Comparison of ENCODE assay signal across 8 cellular contexts in the genomic region with DNA sequence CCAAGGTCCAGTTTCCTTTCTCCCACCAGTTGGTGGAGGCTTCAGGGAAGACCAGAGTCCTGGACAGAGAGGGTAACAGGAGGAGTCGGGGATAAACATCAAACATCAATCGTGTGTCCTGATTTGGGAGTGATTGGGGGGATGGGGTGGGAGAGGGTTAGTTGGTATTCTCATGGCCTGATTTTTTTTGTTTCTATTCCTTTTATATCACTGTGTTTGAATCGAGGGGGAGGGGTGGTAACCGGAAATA.
DNase-seq lines count a peak whose midpoint lies in the region; ATAC-seq and TF ChIP-seq lines count a peak whose summit lies in the region.

No MANE protein-coding gene starts in this region.

- H3K4me3 Mint-ChIP-seq in central memory CD8-positive, alpha-beta T cell, result peak overlapping the region; percentile 99
- peak overlapping the region; percentile 99 to 100 (median 100) for H3K4me3 Mint-ChIP-seq in nephron

- peak overlapping the region; percentile 57 for H3K27ac Mint-ChIP-seq in central memory CD8-positive, alpha-beta T cell (ENCODE audit: low read depth)
- H3K27ac Mint-ChIP-seq in nephron, result peak overlapping the region; percentile 92 to 99 (median 97)

- H3K4me1 Mint-ChIP-seq in central memory CD8-positive, alpha-beta T cell, result peaks cover 73% of the 10 kb centered on the region
- peaks cover 62% of the 10 kb centered on the region for H3K4me1 Mint-ChIP-seq in nephron

- H3K36me3 Mint-ChIP-seq in central memory CD8-positive, alpha-beta T cell (ENCODE audit: insufficient read depth), result peaks cover 42% of the 10 kb centered on the region
- H3K36me3 Mint-ChIP-seq in nephron (ENCODE audit: low read depth), result peaks cover 35% of the 10 kb centered on the region

- H3K36me3 ChIP-seq in KOPT-K1 (ENCODE audit: insufficient read depth, low read length), result peaks cover 25% of the 10 kb centered on the region

- CTCF ChIA-PET in AG04449 (lab: Yijun Ruan, JAX), result interaction anchor here (0.6 kb wide), 1 partner anchor 44 kb away, joined by 3 read pairs; no protein-coding TSS in a partner anchor

- no peak for DNase-seq in AG04449 (ENCODE audit: low read depth, low spot score)
- DNase-seq in central memory CD8-positive, alpha-beta T cell (ENCODE audit: low spot score in 2 of 2), result no peak
- no peak for DNase-seq in pons (ENCODE audit: low spot score)
- no peak for DNase-seq in retina
- no peak for DNase-seq in Kasumi-1 (lab: John Stamatoyannopoulos, UW)
- no peak for DNase-seq in posterior cingulate gyrus

- TF ChIP-seq CTCF in AG04449 (IDR thresholded peaks at IDR 0.05; ENCODE audit: insufficient read depth, low read length, missing control alignments) (no peak), nephron (IDR thresholded peaks at IDR 0.05; ENCODE audit: unreplicated experiment in 3 of 3) (no peak)

- peak overlapping the region; percentile 70 for H3K4me3 ChIP-seq in AG04449 (ENCODE audit: low read depth, low read length)

- H3K9me3 ChIP-seq in KOPT-K1 (ENCODE audit: insufficient read depth, low read length, poor library complexity, severe bottlenecking), result no peaks in the 10 kb centered on the region

- no peaks in the 10 kb centered on the region for H3K27me3 Mint-ChIP-seq in central memory CD8-positive, alpha-beta T cell
- H3K27me3 Mint-ChIP-seq in nephron (ENCODE audit: low read depth), result no peaks in the 10 kb centered on the region

- H3K9me3 Mint-ChIP-seq in central memory CD8-positive, alpha-beta T cell, result no peaks in the 10 kb centered on the region
- H3K9me3 Mint-ChIP-seq in nephron, result no peaks in the 10 kb centered on the region

- POLR2A ChIA-PET in AG04449 (lab: Yijun Ruan, JAX), result interaction anchor here (0.7 to 1.0 kb wide), 5 partner anchors 10 to 232 kb away, joined by 3 to 5 read pairs (median 4); a partner anchor contains a TSS

- intact Hi-C loops in posterior cingulate gyrus (cut with DNase I), result loop anchor here (5.0 kb wide), 2 partner anchors 232 to 1007 kb away; no protein-coding TSS in a partner anchor

- peak overlapping the region; percentile 73 for H3K27ac ChIP-seq in KOPT-K1 (ENCODE audit: low read depth, low read length, poor library complexity, severe bottlenecking)

- no peak for ATAC-seq in central memory CD8-positive, alpha-beta T cell (replicated peaks; ENCODE audit: extremely low read depth, poor library complexity, severe bottlenecking)
